ENCODE assay signal across 12 cellular contexts in genomic region chr19:28465317-28466086, GRCh38.
DNase-seq lines count a peak whose midpoint lies in the region; ATAC-seq and TF ChIP-seq lines count a peak whose summit lies in the region.
"Had no signal": no experiment of that assay in that cellular context is flagged by ENCODE, and none has a peak within 500 bp of the region (broad histone marks: within the 10 kb centered on the region; RNA-seq: fewer than 3 reads in every experiment).

No MANE protein-coding gene starts in this region.

- no peaks in the 10 kb centered on the region for H3F3A ChIP-seq in OCI-LY1 (ENCODE audit: insufficient read depth, low read length)

- CTCF ChIA-PET in mammary epithelial cell (lab: Charles Lee; ENCODE audit: low non-redundant PET), result no interaction called here
- CTCF ChIA-PET in MCF 10A (lab: Yijun Ruan, JAX), result interaction anchor here (0.6 to 1.2 kb wide), 2 partner anchors 244 to 764 kb away, joined by 3 to 5 read pairs; no protein-coding TSS in a partner anchor

- H3K36me3 ChIP-seq in mammary epithelial cell (ENCODE audit: insufficient read depth, low read length) (no peaks in the 10 kb centered on the region), OCI-LY1 (ENCODE audit: insufficient read depth, low read length) (no peaks in the 10 kb centered on the region)
- H3K36me3 ChIP-seq: adrenal gland had no signal

- no peaks in the 10 kb centered on the region for H3K4me1 Mint-ChIP-seq in MCF 10A (ENCODE audit: insufficient read depth, unreplicated experiment)
- peaks cover 21% of the 10 kb centered on the region for H3K4me1 Mint-ChIP-seq in stimulated activated naive CD8-positive, alpha-beta T cell treated with anti-CD3 and anti-CD28 coated beads, Interleukin-15, amount 100 ng/mL, for 72 hours

- no peaks in the 10 kb centered on the region for H3K36me3 Mint-ChIP-seq in MCF 10A (ENCODE audit: insufficient read depth, unreplicated experiment)

- no TSS peak for BruUV-seq in mammary epithelial cell (replicated peaks; lab: Mats Ljungman, UMichigan)
- no TSS peak for BruUV-seq in MCF 10A (replicated peaks; lab: Mats Ljungman, UMichigan)

- in situ Hi-C loops in mammary epithelial cell (cut with MboI; ENCODE audit: low sequenced_read_pairs in 2 of 2), result loop anchor here in 1 of 2 donors (5.0 kb wide), 1 partner anchor 247 kb away; no protein-coding TSS in a partner anchor

- H3K79me2 ChIP-seq in mammary epithelial cell (ENCODE audit: insufficient read depth, low read length), result no peaks in the 10 kb centered on the region
- no peaks in the 10 kb centered on the region for H3K79me2 ChIP-seq in OCI-LY1 (ENCODE audit: insufficient read depth, low read length)

- H3K27ac ChIP-seq in mammary epithelial cell (ENCODE audit: insufficient read depth, low read depth, low read length) (no peak overlapping the region), OCI-LY1 (ENCODE audit: low read depth, low read length, poor library complexity, severe bottlenecking) (peak overlapping the region; percentile 49)
- H3K27ac ChIP-seq: adrenal gland had no signal

- H3K4me1 ChIP-seq in mammary epithelial cell (ENCODE audit: insufficient read depth, low read length) (peaks cover 29% of the 10 kb centered on the region), OCI-LY1 (ENCODE audit: insufficient read depth, low read length, severe bottlenecking) (peaks cover 75% of the 10 kb centered on the region)
- H3K4me1 ChIP-seq: adrenal gland had no signal

- H4K20me1 ChIP-seq in mammary epithelial cell (ENCODE audit: insufficient read depth, low read length) (no peaks in the 10 kb centered on the region), OCI-LY1 (ENCODE audit: insufficient read depth, low read length) (no peaks in the 10 kb centered on the region)

- DNase-seq in mammary epithelial cell, result peak; percentile 51
- no peak for DNase-seq in MCF 10A (ENCODE audit: unreplicated experiment)
- peak; percentile 14 for DNase-seq in epithelial cell of esophagus (ENCODE audit: low read depth)
- no peak for DNase-seq in stimulated activated naive CD8-positive, alpha-beta T cell treated with anti-CD3 and anti-CD28 coated beads, Interleukin-15, amount 100 ng/mL, for 72 hours
- no peak for DNase-seq in NCI-H510A (lab: John Stamatoyannopoulos, UW)
- DNase-seq: NCI-H510A treated with DMSO at 0.1 percent for 48 hours had no signal

- dilution Hi-C loops in mammary epithelial cell (cut with HindIII; ENCODE audit: low sequenced_read_pairs), result loop anchor here (25.0 kb wide), 1 partner anchor 247 kb away; no protein-coding TSS in a partner anchor

- H2AFZ ChIP-seq in mammary epithelial cell (ENCODE audit: low read depth, low read length) (peak overlapping the region; percentile 68), OCI-LY1 (ENCODE audit: low read length) (no peak overlapping the region)

- H3K9ac ChIP-seq in mammary epithelial cell (ENCODE audit: insufficient read depth, low read length) (no peak overlapping the region), OCI-LY1 (ENCODE audit: low read length) (no peak overlapping the region)

- ATAC-seq in stimulated activated naive CD8-positive, alpha-beta T cell treated with anti-CD3 and anti-CD28 coated beads, Interleukin-15, amount 100 ng/mL, for 72 hours, result peak; percentile 22
- ATAC-seq in HG03175 (IDR thresholded peaks at IDR 0.05; ENCODE audit: unreplicated experiment) (no peak), GM19463 (IDR thresholded peaks at IDR 0.05; ENCODE audit: unreplicated experiment) (no peak)

- H3K27ac Mint-ChIP-seq in MCF 10A (ENCODE audit: low read depth, unreplicated experiment), result no peak overlapping the region
- peak overlapping the region in 1 of 2 donors; percentile 1 for H3K27ac Mint-ChIP-seq in stimulated activated naive CD8-positive, alpha-beta T cell treated with anti-CD3 and anti-CD28 coated beads, Interleukin-15, amount 100 ng/mL, for 72 hours
- H3K27ac Mint-ChIP-seq: activated T-cell treated with anti-CD3 and anti-CD28 coated beads, Interleukin-2, amount 50 U/mL, for 72 hours had no signal

- no peak for TF ChIP-seq CTCF in mammary epithelial cell (conservative IDR thresholded peaks at IDR 0.05 in 1 of 2, IDR thresholded peaks at IDR 0.05 in 1 of 2; ENCODE audit: extremely low read depth in 1 of 2, insufficient read depth in 1 of 2, low read depth in 1 of 2, low read length in 2 of 2)
- no peak for TF ChIP-seq CTCF in MCF 10A (IDR thresholded peaks at IDR 0.05; ENCODE audit: unreplicated experiment)
- TF ChIP-seq CTCF in OCI-LY1 (IDR thresholded peaks at IDR 0.05; ENCODE audit: low read length), result no peak
- no peak for TF ChIP-seq CTCF in epithelial cell of esophagus (IDR thresholded peaks at IDR 0.05; ENCODE audit: insufficient read depth, low read depth, low read length, missing control alignments)

- H3K27me3 Mint-ChIP-seq in MCF 10A (ENCODE audit: insufficient read depth, unreplicated experiment), result no peaks in the 10 kb centered on the region
- H3K27me3 Mint-ChIP-seq in stimulated activated naive CD8-positive, alpha-beta T cell treated with anti-CD3 and anti-CD28 coated beads, Interleukin-15, amount 100 ng/mL, for 72 hours, result no peaks in the 10 kb centered on the region

- intact Hi-C loops in mammary epithelial cell (cut with micrococcal nuclease), result loop anchor here (1.0 to 10.0 kb wide), 3 partner anchors 168 to 491 kb away; no protein-coding TSS in a partner anchor
- intact Hi-C loops in MCF 10A (cut with micrococcal nuclease), result loop anchor here (5.0 kb wide), 1 partner anchor 167 kb away; no protein-coding TSS in a partner anchor

- H3K9me3 Mint-ChIP-seq in MCF 10A (ENCODE audit: unreplicated experiment), result peaks cover 26% of the 10 kb centered on the region
- no peaks in the 10 kb centered on the region for H3K9me3 Mint-ChIP-seq in stimulated activated naive CD8-positive, alpha-beta T cell treated with anti-CD3 and anti-CD28 coated beads, Interleukin-15, amount 100 ng/mL, for 72 hours
- H3K9me3 Mint-ChIP-seq: activated T-cell treated with anti-CD3 and anti-CD28 coated beads, Interleukin-2, amount 50 U/mL, for 72 hours had no signal

- H3K4me3 Mint-ChIP-seq in MCF 10A (ENCODE audit: unreplicated experiment), result no peak overlapping the region
- H3K4me3 Mint-ChIP-seq in stimulated activated naive CD8-positive, alpha-beta T cell treated with anti-CD3 and anti-CD28 coated beads, Interleukin-15, amount 100 ng/mL, for 72 hours, result no peak overlapping the region
- H3K4me3 Mint-ChIP-seq: activated T-cell treated with anti-CD3 and anti-CD28 coated beads, Interleukin-2, amount 50 U/mL, for 72 hours had no signal

- no peak overlapping the region for H3K4me3 ChIP-seq in mammary epithelial cell (replicated peaks in 1 of 3; ENCODE audit: insufficient read depth in 1 of 3, low read depth in 2 of 3, low read length in 3 of 3)
- H3K4me3 ChIP-seq in OCI-LY1 (ENCODE audit: low read depth, low read length, poor library complexity, severe bottlenecking), result no peak overlapping the region
- no peak overlapping the region for H3K4me3 ChIP-seq in epithelial cell of esophagus (ENCODE audit: low read length)
- H3K4me3 ChIP-seq: adrenal gland, mucosa of descending colon had no signal

- peak overlapping the region; percentile 40 for H3K4me2 ChIP-seq in mammary epithelial cell (ENCODE audit: insufficient read depth, low read depth, low read length)
- no peak overlapping the region for H3K4me2 ChIP-seq in OCI-LY1 (ENCODE audit: low read length)

- no peaks in the 10 kb centered on the region for H3K9me3 ChIP-seq in mammary epithelial cell (replicated peaks; ENCODE audit: insufficient read depth, low read length)
- H3K9me3 ChIP-seq in OCI-LY1 (ENCODE audit: low read length), result no peaks in the 10 kb centered on the region
- H3K9me3 ChIP-seq: adrenal gland, mucosa of descending colon had no signal

- POLR2A ChIA-PET in MCF 10A (lab: Yijun Ruan, JAX), result no interaction called here

- H3K27me3 ChIP-seq in mammary epithelial cell (ENCODE audit: insufficient read depth, low read length) (no peaks in the 10 kb centered on the region), OCI-LY1 (ENCODE audit: insufficient read depth, low read length) (no peaks in the 10 kb centered on the region)

- WGBS in mammary epithelial cell (ENCODE audit: low coverage, missing lambda C conversion rate), result 51% methylated on average over 4 of the region's 4 CpGs

- H3K9me2 ChIP-seq in OCI-LY1 (ENCODE audit: low read depth, low read length), result no peaks in the 10 kb centered on the region

Comparison
In these comparisons a context has a peak if more than half of its experiments do, and no peak if none do; other contexts are left out.
1. DNase-seq: peak in mammary epithelial cell (single experiment) and epithelial cell of esophagus (single experiment); none in MCF 10A (single experiment), stimulated activated naive CD8-positive, alpha-beta T cell treated with anti-CD3 and anti-CD28 coated beads, Interleukin-15, amount 100 ng/mL, for 72 hours (0 of 2) and NCI-H510A (single experiment).